Comparison of ENCODE assay signal across 11 cellular contexts in genomic region chr9:130962418-130963316, GRCh38. TPM values are rescaled to one million over a fixed set of nuclear protein-coding genes. Genes with fewer than 3 reads are reported as not detected.
DNase-seq lines count a peak whose midpoint lies in the region; ATAC-seq, FAIRE-seq and TF ChIP-seq lines count a peak whose summit lies in the region.
"Had no signal": no experiment of that assay in that cellular context is flagged by ENCODE, and none has a peak within 500 bp of the region (broad histone marks: within the 10 kb centered on the region; RNA-seq: fewer than 3 reads in every experiment).

No MANE protein-coding gene starts in this region.

- TF ChIP-seq POLR2A in HepG2 (IDR thresholded peaks at IDR 0.05; ENCODE audit: insufficient read depth in 1 of 2, low read depth in 2 of 2, low read length in 2 of 2), result no peak

- peak overlapping the region; percentile 47 for H3K27ac ChIP-seq in AG04450 (ENCODE audit: low read depth, low read length)
- H3K27ac ChIP-seq in mammary epithelial cell (ENCODE audit: insufficient read depth, low read depth, low read length), result no peak overlapping the region
- no peak overlapping the region for H3K27ac ChIP-seq in HepG2 (ENCODE audit: extremely low read length, insufficient read depth, low read length)

- TF ChIP-seq EP300 in Ishikawa (IDR thresholded peaks at IDR 0.05; ENCODE audit: borderline replicate concordance) (no peak), HepG2 (IDR thresholded peaks at IDR 0.05; ENCODE audit: low read depth in 2 of 2, low read length in 2 of 2) (no peak), HepG2 (CRISPR knock-in tag; IDR thresholded peaks at IDR 0.05; ENCODE audit: borderline replicate concordance) (no peak)

- H3K27me3 ChIP-seq in AG04450 (ENCODE audit: control insufficient read depth, insufficient read depth, low read length) (no peaks in the 10 kb centered on the region), mammary epithelial cell (ENCODE audit: insufficient read depth, low read length) (no peaks in the 10 kb centered on the region), HepG2 (ENCODE audit: control insufficient read depth in 1 of 2, insufficient read depth in 2 of 2, low read length in 2 of 2) (peaks cover 2 to 70% of the 10 kb centered on the region in 2 experiments; a peak in 4 of 5 replicates)

- CTCF ChIA-PET in AG04450 (lab: Charles Lee), result interaction anchor here (0.6 to 1.1 kb wide), 4 partner anchors 36 to 261 kb away, joined by 3 to 5 read pairs (median 3); no protein-coding TSS in a partner anchor
- CTCF ChIA-PET in mammary epithelial cell (lab: Charles Lee; ENCODE audit: low non-redundant PET), result interaction anchor here (1.0 kb wide), 1 partner anchor 36 kb away, joined by 3 read pairs; no protein-coding TSS in a partner anchor
- CTCF ChIA-PET in HepG2 (lab: Yijun Ruan, JAX; ENCODE audit: low intra/inter-chr PET ratio, low total read pairs), result no interaction called here

- intact Hi-C loops in mammary epithelial cell (cut with micrococcal nuclease) (loop anchor here (2.0 kb wide), 1 partner anchor 16 kb away; no protein-coding TSS in a partner anchor), HepG2 (cut with micrococcal nuclease; ENCODE audit: unreplicated experiment) (no loop called here)

- TF ChIP-seq RAD21 in Ishikawa (IDR thresholded peaks at IDR 0.05; ENCODE audit: low read depth) (no peak), HepG2 (CRISPR knock-in tag; IDR thresholded peaks at IDR 0.05) (no peak)

- H3K79me2 ChIP-seq in mammary epithelial cell (ENCODE audit: insufficient read depth, low read length) (no peaks in the 10 kb centered on the region), HepG2 (ENCODE audit: insufficient read depth, low read length) (no peaks in the 10 kb centered on the region)

- no peak overlapping the region for H3K9ac ChIP-seq in mammary epithelial cell (ENCODE audit: insufficient read depth, low read length)
- H3K9ac ChIP-seq in HepG2 (ENCODE audit: insufficient read depth, low read depth, low read length), result no peak overlapping the region

- DNase-seq in AG04450 (ENCODE audit: low read depth, low spot score), result peak; percentile 81
- peak; percentile 91 for DNase-seq in mammary epithelial cell
- no peak for DNase-seq in HepG2 (ENCODE audit: low spot score)
- DNase-seq in NCI-H2196 treated with DMSO at 0.1 percent for 48 hours (lab: John Stamatoyannopoulos, UW; ENCODE audit: unreplicated experiment), result no peak
- no peak for DNase-seq in SHP77 treated with DMSO at 0.1 percent for 48 hours (lab: John Stamatoyannopoulos, UW)
- DNase-seq: NCI-H345 had no signal

- no peak overlapping the region for H3K4me3 ChIP-seq in AG04450 (ENCODE audit: low read depth, low read length)
- no peak overlapping the region for H3K4me3 ChIP-seq in mammary epithelial cell (replicated peaks in 1 of 3; ENCODE audit: insufficient read depth in 1 of 3, low read depth in 2 of 3, low read length in 3 of 3)
- no peak overlapping the region for H3K4me3 ChIP-seq in HepG2 (replicated peaks in 1 of 3; ENCODE audit: insufficient read depth in 1 of 3, low read depth in 2 of 3, low read length in 3 of 3)

- WGBS in mammary epithelial cell (ENCODE audit: low coverage, missing lambda C conversion rate), result 28% methylated on average over 17 of the region's 22 CpGs
- WGBS in HepG2 (ENCODE audit: low lambda C conversion rate), result 42% methylated on average over 5 of the region's 22 CpGs

- H2AFZ ChIP-seq in mammary epithelial cell (ENCODE audit: low read depth, low read length) (peak overlapping the region; percentile 1), HepG2 (ENCODE audit: low read length) (no peak overlapping the region)

- H3K4me2 ChIP-seq in mammary epithelial cell (ENCODE audit: insufficient read depth, low read depth, low read length), result peak overlapping the region; percentile 73
- no peak overlapping the region for H3K4me2 ChIP-seq in HepG2 (ENCODE audit: low read depth, low read length)

- ATAC-seq in HepG2, result no peak; the same call in 1 of the 3 replicates
- no peak for ATAC-seq in GM21367 (IDR thresholded peaks at IDR 0.05; ENCODE audit: unreplicated experiment)
- no peak for ATAC-seq in HG03139 (IDR thresholded peaks at IDR 0.05; ENCODE audit: unreplicated experiment)

- FAIRE-seq in HepG2 (lab: Jason Lieb, UNC), result no peak
- FAIRE-seq: D721Med had no signal

- H4K20me1 ChIP-seq in mammary epithelial cell (ENCODE audit: insufficient read depth, low read length), result no peaks in the 10 kb centered on the region
- no peaks in the 10 kb centered on the region for H4K20me1 ChIP-seq in HepG2 (ENCODE audit: insufficient read depth, low read length)

- peaks cover 21% of the 10 kb centered on the region for H3K9me3 ChIP-seq in AG04450 (ENCODE audit: control insufficient read depth, insufficient read depth, low read length)
- no peaks in the 10 kb centered on the region for H3K9me3 ChIP-seq in mammary epithelial cell (replicated peaks; ENCODE audit: insufficient read depth, low read length)
- H3K9me3 ChIP-seq in HepG2 (ENCODE audit: low read length), result peaks cover 4% of the 10 kb centered on the region

- H3K4me1 ChIP-seq in mammary epithelial cell (ENCODE audit: insufficient read depth, low read length) (peaks cover 16% of the 10 kb centered on the region), HepG2 (ENCODE audit: insufficient read depth, low read length) (no peaks in the 10 kb centered on the region)

- H3K36me3 ChIP-seq in mammary epithelial cell (ENCODE audit: insufficient read depth, low read length) (no peaks in the 10 kb centered on the region), HepG2 (replicated peaks in 1 of 2; ENCODE audit: control insufficient read depth in 1 of 2, insufficient read depth in 2 of 2, low read length in 2 of 2) (no peaks in the 10 kb centered on the region)

- dilution Hi-C loops in mammary epithelial cell (cut with HindIII; ENCODE audit: low sequenced_read_pairs), result no loop called here

- POLR2A ChIA-PET in AG04450 (lab: Yijun Ruan, JAX), result interaction anchor here (0.6 to 1.0 kb wide), 2 partner anchors 30 to 31 kb away, joined by 3 read pairs; no protein-coding TSS in a partner anchor
- POLR2A ChIA-PET in HepG2 (lab: Yijun Ruan, JAX), result no interaction called here

- no peak for TF ChIP-seq CTCF in AG04450 (IDR thresholded peaks at IDR 0.05; ENCODE audit: low read depth, low read length)
- TF ChIP-seq CTCF in mammary epithelial cell (conservative IDR thresholded peaks at IDR 0.05 in 1 of 2, IDR thresholded peaks at IDR 0.05 in 1 of 2; ENCODE audit: extremely low read depth in 1 of 2, insufficient read depth in 1 of 2, low read depth in 1 of 2, low read length in 2 of 2), result peak in 1 of 2 donors; percentile 6
- no peak for TF ChIP-seq CTCF in HepG2 (CRISPR knock-in tag; IDR thresholded peaks at IDR 0.05)

- in situ Hi-C loops in mammary epithelial cell (cut with MboI; ENCODE audit: low sequenced_read_pairs in 2 of 2), result no loop called here
- in situ Hi-C loops in HepG2 (cut with HindIII; ENCODE audit: extremely low pct_ligation_motif_present, low pct_unique_long_range_greater_than_20kb), result no loop called here

- BruUV-seq in mammary epithelial cell (replicated peaks; lab: Mats Ljungman, UMichigan), result no TSS peak
- BruUV-seq in HepG2 (replicated peaks; lab: Mats Ljungman, UMichigan), result no TSS peak

RNA-seq across cellular contexts. Expression of gene FIBCD1, which starts 23.6 kb away (rescaled TPM):
- polyA plus RNA-seq in AG04450 (2011; rRNA removed), result 2.2 and 3.2 TPM in 2 replicates
- polyA minus RNA-seq in AG04450 (2011; rRNA and poly(A)+ RNA removed), result 1.2 and 2.3 TPM in 2 replicates
- 1 to 10 TPM in 1 of 2 donors, under 1 TPM in 1; 0.67 to 3.3 TPM for total RNA-seq in mammary epithelial cell
- polyA plus RNA-seq in mammary epithelial cell, result 1.8 TPM
- not detected for polyA minus RNA-seq in mammary epithelial cell
- 0.89 TPM in 1 of 2 replicates, not detected in the other for total RNA-seq in HepG2 (2016; rRNA removed; fragmentation: Illumina TruSeq; extraction: Trizol)
- 4.4 and 6.3 TPM in 2 replicates for total RNA-seq in HepG2 (2016; cell fraction: cytosol; rRNA removed; fragmentation: Illumina TruSeq; extraction: Trizol; ENCODE audit: low read depth)
- 0.74 and 1.1 TPM in 2 replicates for total RNA-seq in HepG2 (2016; cell fraction: insoluble cytoplasmic fraction; rRNA removed; fragmentation: Illumina TruSeq; extraction: Trizol)
- total RNA-seq in HepG2 (2016; cell fraction: membrane; rRNA removed; fragmentation: Illumina TruSeq; extraction: Trizol), result 2.3 and 4.5 TPM in 2 replicates
- 0.56 TPM in 1 of 2 replicates, not detected in the other for total RNA-seq in HepG2 (2016; cell fraction: nucleus; rRNA removed; fragmentation: Illumina TruSeq; extraction: Trizol)
- polyA plus RNA-seq in HepG2 (2011; rRNA removed), result 0.55 and 1.3 TPM in 2 replicates
- polyA plus RNA-seq in HepG2 (2011; cell fraction: cytosol; rRNA removed), result 0.55 and 1.1 TPM in 2 replicates
- polyA plus RNA-seq in HepG2 (2011; cell fraction: nucleus; rRNA removed), result 0.40 and 1.6 TPM in 2 replicates
- 0.09 TPM in 1 of 2 replicates, not detected in the other for polyA plus RNA-seq in HepG2 (2012)
- polyA plus RNA-seq in HepG2 (2016; cell fraction: cytosol; fragmentation: Illumina TruSeq; extraction: Trizol; ENCODE audit: low read depth), result 5.8 and 6.8 TPM in 2 replicates
- 0.68 TPM in 1 of 2 replicates, not detected in the other for polyA plus RNA-seq in HepG2 (2016; cell fraction: insoluble cytoplasmic fraction; fragmentation: Illumina TruSeq; extraction: Trizol; ENCODE audit: low read depth)
- polyA plus RNA-seq in HepG2 (2016; cell fraction: membrane; fragmentation: Illumina TruSeq; extraction: Trizol; ENCODE audit: low read depth), result 2.8 and 3.7 TPM in 2 replicates
- 0.70 and 1.6 TPM in 2 replicates for polyA plus RNA-seq in HepG2 (2016; cell fraction: nucleus; fragmentation: Illumina TruSeq; extraction: Trizol; ENCODE audit: insufficient read depth, low read depth)
- polyA minus RNA-seq in HepG2 (2011; rRNA and poly(A)+ RNA removed; ENCODE audit: low replicate concordance), result 0.92 and 8.0 TPM in 2 replicates
- 0.62 TPM in 1 of 2 replicates, not detected in the other for polyA minus RNA-seq in HepG2 (2011; cell fraction: cytosol; rRNA and poly(A)+ RNA removed)
- 1.3 TPM in 1 of 2 replicates, not detected in the other for polyA minus RNA-seq in HepG2 (2011; cell fraction: nucleus; rRNA and poly(A)+ RNA removed)
- total RNA-seq: mononuclear cell had no signal

RNA-seq across cellular contexts. Expression of gene LAMC3, which starts 46.3 kb away (rescaled TPM):
- not detected in 2 replicates for polyA plus RNA-seq in AG04450 (2011; rRNA removed)
- polyA minus RNA-seq in AG04450 (2011; rRNA and poly(A)+ RNA removed), result not detected in 2 replicates
- not detected for total RNA-seq in mammary epithelial cell
- polyA plus RNA-seq in mammary epithelial cell, result 0.01 TPM
- polyA minus RNA-seq in mammary epithelial cell, result not detected
- total RNA-seq in HepG2 (2016; rRNA removed; fragmentation: Illumina TruSeq; extraction: Trizol), result 0.07 TPM in 1 of 2 replicates, not detected in the other
- not detected in 2 replicates for total RNA-seq in HepG2 (2016; cell fraction: cytosol; rRNA removed; fragmentation: Illumina TruSeq; extraction: Trizol; ENCODE audit: low read depth)
- total RNA-seq in HepG2 (2016; cell fraction: insoluble cytoplasmic fraction; rRNA removed; fragmentation: Illumina TruSeq; extraction: Trizol), result 0.06 TPM in 1 of 2 replicates, not detected in the other
- total RNA-seq in HepG2 (2016; cell fraction: membrane; rRNA removed; fragmentation: Illumina TruSeq; extraction: Trizol), result 0.03 TPM in 1 of 2 replicates, not detected in the other
- total RNA-seq in HepG2 (2016; cell fraction: nucleus; rRNA removed; fragmentation: Illumina TruSeq; extraction: Trizol), result 0.12 TPM in 1 of 2 replicates, not detected in the other
- 0.57 TPM in 2 replicates for polyA plus RNA-seq in HepG2 (2011; rRNA removed)
- 0.14 and 0.39 TPM in 2 replicates for polyA plus RNA-seq in HepG2 (2011; cell fraction: cytosol; rRNA removed)
- polyA plus RNA-seq in HepG2 (2011; cell fraction: nucleus; rRNA removed), result 0.64 and 1.6 TPM in 2 replicates
- 0.33 and 0.35 TPM in 2 replicates for polyA plus RNA-seq in HepG2 (2012)
- polyA plus RNA-seq in HepG2 (2016; cell fraction: cytosol; fragmentation: Illumina TruSeq; extraction: Trizol; ENCODE audit: low read depth), result not detected in 2 replicates
- polyA plus RNA-seq in HepG2 (2016; cell fraction: insoluble cytoplasmic fraction; fragmentation: Illumina TruSeq; extraction: Trizol; ENCODE audit: low read depth), result 0.04 TPM in 1 of 2 replicates, not detected in the other
- 0.06 TPM in 1 of 2 replicates, not detected in the other for polyA plus RNA-seq in HepG2 (2016; cell fraction: membrane; fragmentation: Illumina TruSeq; extraction: Trizol; ENCODE audit: low read depth)
- polyA plus RNA-seq in HepG2 (2016; cell fraction: nucleus; fragmentation: Illumina TruSeq; extraction: Trizol; ENCODE audit: insufficient read depth, low read depth), result 0.48 TPM in 1 of 2 replicates, not detected in the other
- polyA minus RNA-seq in HepG2 (2011; rRNA and poly(A)+ RNA removed; ENCODE audit: low replicate concordance), result 0.24 and 0.58 TPM in 2 replicates
- polyA minus RNA-seq in HepG2 (2011; cell fraction: cytosol; rRNA and poly(A)+ RNA removed), result 0.18 and 0.89 TPM in 2 replicates
- 0.62 TPM in 1 of 2 replicates, not detected in the other for polyA minus RNA-seq in HepG2 (2011; cell fraction: nucleus; rRNA and poly(A)+ RNA removed)

Comparison
In these comparisons a context has a peak if more than half of its experiments do, and no peak if none do; other contexts are left out.
1. DNase-seq: peak in AG04450 (single experiment) and mammary epithelial cell (single experiment); none in HepG2 (single experiment), NCI-H2196 treated with DMSO at 0.1 percent for 48 hours (single experiment) and SHP77 treated with DMSO at 0.1 percent for 48 hours (single experiment).